In genomic region chr6:137638926-137639706, GRCh38 we compare ENCODE assay signal across 15 cellular contexts.
DNase-seq lines count a peak whose midpoint lies in the region; ATAC-seq lines count a peak whose summit lies in the region.
"Had no signal": no experiment of that assay in that cellular context is flagged by ENCODE, and none has a peak within 500 bp of the region (broad histone marks: within the 10 kb centered on the region; RNA-seq: fewer than 3 reads in every experiment).

No MANE protein-coding gene starts in this region.

- no peaks in the 10 kb centered on the region for H3K36me3 Mint-ChIP-seq in activated CD4-positive, alpha-beta T cell treated with anti-CD3 and anti-CD28 coated beads, Interleukin-2, amount 10 ng/mL, durations not matched to agents 24 days and 14 days (ENCODE audit: low read depth)
- no peaks in the 10 kb centered on the region for H3K36me3 Mint-ChIP-seq in activated naive CD8-positive, alpha-beta T cell treated with anti-CD3 and anti-CD28 coated beads for 36 hours
- H3K36me3 Mint-ChIP-seq: neural progenitor cell had no signal

- H3K4me1 Mint-ChIP-seq in activated CD4-positive, alpha-beta T cell treated with anti-CD3 and anti-CD28 coated beads, Interleukin-2, amount 10 ng/mL, durations not matched to agents 24 days and 14 days, result peaks cover 13% of the 10 kb centered on the region
- peaks cover 15% of the 10 kb centered on the region for H3K4me1 Mint-ChIP-seq in activated naive CD8-positive, alpha-beta T cell treated with anti-CD3 and anti-CD28 coated beads for 36 hours
- H3K4me1 Mint-ChIP-seq: neural progenitor cell had no signal

- DNase-seq in activated CD4-positive, alpha-beta T cell treated with anti-CD3 and anti-CD28 coated beads, Interleukin-2, amount 10 ng/mL, durations not matched to agents 24 days and 14 days, result peak; percentile 61
- no peak for DNase-seq in activated CD4-positive, alpha-beta T cell treated with anti-CD3 and anti-CD28 coated beads, Interleukin-2, amount 50 U/mL, for 4 hours
- no peak for DNase-seq in activated naive CD8-positive, alpha-beta T cell treated with anti-CD3 and anti-CD28 coated beads for 36 hours
- DNase-seq in stimulated activated naive CD8-positive, alpha-beta T cell treated with anti-CD3 and anti-CD28 coated beads, Interleukin-15, Interleukin-2, amounts not matched to agents 100 U/mL and 50 U/mL, for 24 hours, result no peak
- DNase-seq in HPDE6-E6E7 (ENCODE audit: extremely low spot score) (no peak), C1 segment of cervical spinal cord (lab: John Stamatoyannopoulos, UW) (no peak), NCI-H1092 treated with DMSO at 0.1 percent for 48 hours (lab: John Stamatoyannopoulos, UW) (no peak)
- DNase-seq: activated CD4-positive, CD25-positive, alpha-beta regulatory T cell treated with anti-CD3 and anti-CD28 coated beads, Interleukin-2, amount 50 U/mL, for 72 hours; activated effector memory CD4-positive, alpha-beta T cell treated with anti-CD3 and anti-CD28 coated beads, Interleukin-2, amount 50 U/mL, for 16 hours; NCI-H1092; NCI-H2227 treated with DMSO at 0.1 percent for 48 hours; sigmoid colon had no signal

- peak; percentile 46 for ATAC-seq in HG02852 (IDR thresholded peaks at IDR 0.05; ENCODE audit: unreplicated experiment)
- peak; percentile 86 for ATAC-seq in stimulated activated naive CD8-positive, alpha-beta T cell treated with anti-CD3 and anti-CD28 coated beads, Interleukin-15, Interleukin-2, amounts not matched to agents 100 U/mL and 50 U/mL, for 24 hours
- ATAC-seq: HepG2 had no signal

- peaks cover 7% of the 10 kb centered on the region for H3K27me3 Mint-ChIP-seq in activated CD4-positive, alpha-beta T cell treated with anti-CD3 and anti-CD28 coated beads, Interleukin-2, amount 10 ng/mL, durations not matched to agents 24 days and 14 days
- peaks cover 5% of the 10 kb centered on the region for H3K27me3 Mint-ChIP-seq in activated naive CD8-positive, alpha-beta T cell treated with anti-CD3 and anti-CD28 coated beads for 36 hours

- H3K27ac Mint-ChIP-seq in activated CD4-positive, alpha-beta T cell treated with anti-CD3 and anti-CD28 coated beads, Interleukin-2, amount 10 ng/mL, durations not matched to agents 24 days and 14 days, result peak overlapping the region; percentile 49
- H3K27ac Mint-ChIP-seq in activated naive CD8-positive, alpha-beta T cell treated with anti-CD3 and anti-CD28 coated beads for 36 hours, result peak overlapping the region; percentile 47
- H3K27ac Mint-ChIP-seq: neural progenitor cell had no signal

- no peaks in the 10 kb centered on the region for H3K9me3 Mint-ChIP-seq in activated CD4-positive, alpha-beta T cell treated with anti-CD3 and anti-CD28 coated beads, Interleukin-2, amount 10 ng/mL, durations not matched to agents 24 days and 14 days
- no peaks in the 10 kb centered on the region for H3K9me3 Mint-ChIP-seq in activated naive CD8-positive, alpha-beta T cell treated with anti-CD3 and anti-CD28 coated beads for 36 hours
- H3K9me3 Mint-ChIP-seq: neural progenitor cell had no signal

- H3K4me3 Mint-ChIP-seq in activated CD4-positive, alpha-beta T cell treated with anti-CD3 and anti-CD28 coated beads, Interleukin-2, amount 10 ng/mL, durations not matched to agents 24 days and 14 days, result peak overlapping the region; percentile 38
- no peak overlapping the region for H3K4me3 Mint-ChIP-seq in activated naive CD8-positive, alpha-beta T cell treated with anti-CD3 and anti-CD28 coated beads for 36 hours
- H3K4me3 Mint-ChIP-seq: neural progenitor cell had no signal

- intact Hi-C loops in activated CD4-positive, alpha-beta T cell treated with anti-CD3 and anti-CD28 coated beads, Interleukin-2, amount 10 ng/mL, durations not matched to agents 24 days and 14 days (cut with micrococcal nuclease), result no loop called here
